Comparison of ENCODE assay signal across 17 cellular contexts in genomic region chr10:68305889-68306288, GRCh38.
"Had no signal": no experiment of that assay in that cellular context is flagged by ENCODE, and none has a peak within 500 bp of the region (broad histone marks: within the 10 kb centered on the region; RNA-seq: fewer than 3 reads in every experiment).

No MANE protein-coding gene starts in this region.

- H3K36me3 ChIP-seq: prostate gland, thoracic aorta, uterus had no signal

- H3K4me1 ChIP-seq: prostate gland, uterus had no signal

- DNase-seq: activated CD4-positive, alpha-beta T cell treated with anti-CD3 and anti-CD28 coated beads, Interleukin-2, amount 50 U/mL, for 4 hours; activated CD4-positive, CD25-positive, alpha-beta regulatory T cell treated with anti-CD3 and anti-CD28 coated beads, Interleukin-2, amount 50 U/mL, for 72 hours; activated naive CD4-positive, alpha-beta T cell treated with anti-CD3 and anti-CD28 coated beads for 36 hours; activated T-cell treated with anti-CD3 and anti-CD28 coated beads for 4 hours; hippocampal formation; left ventricle myocardium superior; mesendoderm; stimulated activated CD4-positive, alpha-beta T cell treated with anti-CD3 and anti-CD28 coated beads, Interleukin-1b, Interleukin-23, amount 100 ng/mL, for 48 hours; stimulated activated naive CD8-positive, alpha-beta T cell treated with anti-CD3 and anti-CD28 coated beads, Interleukin-15, amount 100 ng/mL, for 72 hours; T-cell; T-helper 9 cell; uterus had no signal

- H3K27me3 ChIP-seq: uterus had no signal

- ATAC-seq: esophagus mucosa; left ventricle myocardium superior; sciatic nerve; stimulated activated naive CD8-positive, alpha-beta T cell treated with anti-CD3 and anti-CD28 coated beads, Interleukin-15, amount 100 ng/mL, for 72 hours; T-cell had no signal

- H3K27ac ChIP-seq: prostate gland, thoracic aorta, uterus had no signal

- FAIRE-seq: astrocyte had no signal

- H3K4me3 ChIP-seq: prostate gland, thoracic aorta, uterus had no signal

- H3K9me3 ChIP-seq: prostate gland, thoracic aorta, uterus had no signal
